Comparison of ENCODE assay signal across 13 cellular contexts in genomic region chr5:134122530-134122929, GRCh38. TPM values are rescaled to one million over a fixed set of nuclear protein-coding genes. Genes with fewer than 3 reads are reported as not detected.
DNase-seq lines count a peak whose midpoint lies in the region; ATAC-seq and TF ChIP-seq lines count a peak whose summit lies in the region.
"Had no signal": no experiment of that assay in that cellular context is flagged by ENCODE, and none has a peak within 500 bp of the region (broad histone marks: within the 10 kb centered on the region; RNA-seq: fewer than 3 reads in every experiment).

No MANE protein-coding gene starts in this region.

- H3K4me1 Mint-ChIP-seq in T-helper 17 cell, result peaks cover 73% of the 10 kb centered on the region
- H3K4me1 Mint-ChIP-seq in activated naive CD8-positive, alpha-beta T cell (ENCODE audit: low read depth), result peaks cover 91% of the 10 kb centered on the region
- H3K4me1 Mint-ChIP-seq: GM23338 had no signal

- TF ChIP-seq POLR2A in spleen (IDR thresholded peaks at IDR 0.05), result no peak

- H3K27ac Mint-ChIP-seq in T-helper 17 cell, result peak overlapping the region; percentile 100
- peak overlapping the region; percentile 97 for H3K27ac Mint-ChIP-seq in activated naive CD8-positive, alpha-beta T cell
- H3K27ac Mint-ChIP-seq: GM23338 had no signal

- H3K4me3 ChIP-seq in spleen (peak overlapping the region in 3 of 8 donors; percentile 11 to 51 (median 25)), coronary artery (no peak overlapping the region)
- H3K4me3 ChIP-seq: esophagus muscularis mucosa, GM23338, upper lobe of right lung had no signal

- H3K36me3 ChIP-seq in spleen, result peaks cover 0 to 15% (median 0%) of the 10 kb centered on the region in 6 donors
- H3K36me3 ChIP-seq: upper lobe of right lung had no signal

- TF ChIP-seq CTCF in spleen (IDR thresholded peaks at IDR 0.05 in 8 of 11, conservative IDR thresholded peaks at IDR 0.05 in 3 of 11) (no peak), coronary artery (IDR thresholded peaks at IDR 0.05) (no peak)

- ATAC-seq in T-helper 17 cell, result peak; percentile 71
- no peak for ATAC-seq in HG03457 (IDR thresholded peaks at IDR 0.05; ENCODE audit: unreplicated experiment)
- ATAC-seq: GM23338, left ventricle myocardium superior, upper lobe of right lung had no signal

- H3K27ac ChIP-seq in spleen, result peak overlapping the region in 7 of 8 donors; percentile 39 to 88 (median 78)
- H3K27ac ChIP-seq in coronary artery, result no peak overlapping the region
- H3K27ac ChIP-seq: esophagus muscularis mucosa, upper lobe of right lung had no signal

- H3K9me3 ChIP-seq in T-helper 17 cell (ENCODE audit: control insufficient read depth, low read length, poor library complexity, severe bottlenecking), result no peaks in the 10 kb centered on the region
- H3K9me3 ChIP-seq in spleen, result no peaks in the 10 kb centered on the region
- H3K9me3 ChIP-seq: esophagus muscularis mucosa, upper lobe of right lung had no signal

- H3K27me3 ChIP-seq in spleen (replicated peaks in 1 of 7), result no peaks in the 10 kb centered on the region
- H3K27me3 ChIP-seq: esophagus muscularis mucosa, upper lobe of right lung had no signal

- no peaks in the 10 kb centered on the region for H3K9me3 Mint-ChIP-seq in activated naive CD8-positive, alpha-beta T cell (ENCODE audit: low read depth)
- H3K9me3 Mint-ChIP-seq: GM23338 had no signal

- peak overlapping the region; percentile 98 for H3K4me3 Mint-ChIP-seq in T-helper 17 cell
- H3K4me3 Mint-ChIP-seq in activated naive CD8-positive, alpha-beta T cell, result peak overlapping the region; percentile 92
- H3K4me3 Mint-ChIP-seq: GM23338 had no signal

- H3K36me3 Mint-ChIP-seq in T-helper 17 cell (ENCODE audit: low read depth), result peaks cover 21% of the 10 kb centered on the region
- H3K36me3 Mint-ChIP-seq in activated naive CD8-positive, alpha-beta T cell, result peaks cover 11% of the 10 kb centered on the region

- DNase-seq in NK-92 treated with Interleukin-12 subunit alpha and Interleukin-12 subunit beta, amount 100 ng/mL, for 24 hours (lab: John Stamatoyannopoulos, UW), result peak; percentile 71
- DNase-seq in NK-92 (lab: John Stamatoyannopoulos, UW; ENCODE audit: unreplicated experiment) (no peak), T-helper 17 cell (peak in 2 of 3 donors; percentile 42 to 45), spleen (peak; percentile 88), coronary artery (ENCODE audit: low spot score) (no peak), LoVo (ENCODE audit: low spot score) (no peak)
- DNase-seq: 8988T, left ventricle myocardium superior, upper lobe of right lung had no signal

- peaks cover 9 to 97% (median 71%) of the 10 kb centered on the region in 6 donors for H3K4me1 ChIP-seq in spleen

- 43 to 64% (median 57%) methylated on average over 1 to 3 of the region's 3 CpGs for WGBS in spleen, 5 donors

- H3K27me3 Mint-ChIP-seq in T-helper 17 cell, result no peaks in the 10 kb centered on the region
- H3K27me3 Mint-ChIP-seq in activated naive CD8-positive, alpha-beta T cell, result no peaks in the 10 kb centered on the region

- intact Hi-C loops in spleen (cut with DNase I; ENCODE audit: low total_unique reads), result no loop called here

RNA-seq across cellular contexts. Expression of gene TCF7, which starts 8.0 kb away (rescaled TPM):
- 100 to 1,000 TPM; 308 to 405 TPM for total RNA-seq in T-helper 17 cell
- total RNA-seq in spleen, result 10 to 100 TPM; 29.0 to 88.3 (median 53.7) TPM
- polyA plus RNA-seq in spleen, result 10 to 100 TPM; 13.7 to 24.3 (median 18.1) TPM

RNA-seq across cellular contexts. Expression of gene SKP1, which starts 54.2 kb away (rescaled TPM):
- total RNA-seq in T-helper 17 cell, result 100 to 1,000 TPM; 284 to 339 TPM
- 100 to 1,000 TPM; 121 to 246 (median 193) TPM for total RNA-seq in spleen
- polyA plus RNA-seq in spleen, result 100 to 1,000 TPM; 142 to 354 (median 228) TPM

Comparison
In these comparisons a context has a peak if more than half of its experiments do, and no peak if none do; other contexts are left out.
1. DNase-seq: peak in NK-92 treated with Interleukin-12 subunit alpha and Interleukin-12 subunit beta, amount 100 ng/mL, for 24 hours (single experiment), T-helper 17 cell (2 of 3) and spleen (single experiment); none in NK-92 (single experiment), coronary artery (single experiment) and LoVo (single experiment).
2. H3K27ac ChIP-seq: peak in spleen (7 of 8); none in coronary artery (0 of 2).